20 cellular contexts compared by ENCODE assay signal in genomic region chr6:84123186-84123585, GRCh38.
"Had no signal": no experiment of that assay in that cellular context is flagged by ENCODE, and none has a peak within 500 bp of the region (broad histone marks: within the 10 kb centered on the region; RNA-seq: fewer than 3 reads in every experiment).

No MANE protein-coding gene starts in this region.

- H3K27ac ChIP-seq: cardiac muscle cell, dorsolateral prefrontal cortex, gastroesophageal sphincter, pancreas, sigmoid colon, spleen, stomach, thoracic aorta, upper lobe of right lung, WERI-Rb-1 had no signal

- DNase-seq: activated CD4-positive, alpha-beta memory T cell treated with anti-CD3 and anti-CD28 coated beads for 36 hours; activated CD4-positive, alpha-beta T cell treated with anti-CD3 and anti-CD28 coated beads for 36 hours; activated CD8-positive, alpha-beta memory T cell treated with anti-CD3 and anti-CD28 coated beads, Interleukin-2, amount 10 ng/mL, durations not matched to agents 7 days and 5 days; activated effector memory CD4-positive, alpha-beta T cell treated with Interleukin-2 at 50 U/mL for 16 hours; activated naive CD4-positive, alpha-beta T cell treated with anti-CD3 and anti-CD28 coated beads, Interleukin-2, amount 50 U/mL, for 16 hours; activated T-cell treated with anti-CD3 and anti-CD28 coated beads, Interleukin-2, amount 50 U/mL, for 24 hours; dorsolateral prefrontal cortex; endodermal cell; islet precursor cell; midbrain; pancreas; sigmoid colon; spleen; stomach; upper lobe of right lung; WERI-Rb-1 had no signal

- H3K4me3 ChIP-seq: cardiac muscle cell, dorsolateral prefrontal cortex, gastroesophageal sphincter, lung, pancreas, sigmoid colon, spleen, stomach, thoracic aorta, upper lobe of right lung had no signal

- H3K9me3 ChIP-seq: gastroesophageal sphincter, pancreas, stomach, thoracic aorta, upper lobe of right lung had no signal

- ATAC-seq: activated CD4-positive, alpha-beta T cell treated with anti-CD3 and anti-CD28 coated beads for 36 hours; activated CD8-positive, alpha-beta memory T cell treated with anti-CD3 and anti-CD28 coated beads, Interleukin-2, amount 10 ng/mL, durations not matched to agents 7 days and 5 days; gastroesophageal sphincter; pancreas; upper lobe of right lung had no signal

- H3K36me3 ChIP-seq: cardiac muscle cell had no signal

- FAIRE-seq: pancreas had no signal

- H3K27me3 ChIP-seq: cardiac muscle cell, dorsolateral prefrontal cortex, gastroesophageal sphincter, pancreas, sigmoid colon, spleen, stomach, upper lobe of right lung had no signal

- H3K4me1 ChIP-seq: gastroesophageal sphincter, pancreas, sigmoid colon, spleen, stomach, upper lobe of right lung had no signal
